9 cellular contexts compared by ENCODE assay signal in genomic region chr4:56410247-56410646, GRCh38. TPM values are rescaled to one million over a fixed set of nuclear protein-coding genes. Genes with fewer than 3 reads are reported as not detected.
A peak's percentile ranks its signal among the peaks of the same experiment; 100 is the strongest.
DNase-seq lines count a peak whose midpoint lies in the region; ATAC-seq and TF ChIP-seq lines count a peak whose summit lies in the region.
"Had no signal": no experiment of that assay in that cellular context is flagged by ENCODE, and none has a peak within 500 bp of the region (broad histone marks: within the 10 kb centered on the region; RNA-seq: fewer than 3 reads in every experiment).

No MANE protein-coding gene starts in this region.

- H3K27ac ChIP-seq in vagina, result peak overlapping the region; percentile 28

- no peaks in the 10 kb centered on the region for H3K9me3 ChIP-seq in MG63
- no peaks in the 10 kb centered on the region for H3K9me3 ChIP-seq in vagina

- ATAC-seq in HG02571 (IDR thresholded peaks at IDR 0.05; ENCODE audit: unreplicated experiment), result no peak

- intact Hi-C loops in vagina (cut with DNase I), result no loop called here

- H3K4me3 ChIP-seq in MG63, result no peak overlapping the region
- peak overlapping the region; percentile 27 for H3K4me3 ChIP-seq in epithelial cell of esophagus (ENCODE audit: low read length)
- H3K4me3 ChIP-seq in vagina, result peak overlapping the region in 1 of 2 donors; percentile 14

- TF ChIP-seq CTCF in epithelial cell of esophagus (IDR thresholded peaks at IDR 0.05; ENCODE audit: insufficient read depth, low read depth, low read length, missing control alignments) (no peak), vagina (IDR thresholded peaks at IDR 0.05) (no peak), GM20000 (IDR thresholded peaks at IDR 0.05; ENCODE audit: extremely low read depth, missing control alignments) (no peak)

- peak; percentile 78 for DNase-seq in DMS79 (lab: John Stamatoyannopoulos, UW)
- peak; percentile 50 for DNase-seq in MG63
- peak; percentile 88 for DNase-seq in SK-MEL-5 (ENCODE audit: low read depth, low spot score)
- peak; percentile 97 for DNase-seq in epithelial cell of esophagus (ENCODE audit: low read depth)
- peak; percentile 78 for DNase-seq in middle frontal gyrus (ENCODE audit: extremely low spot score, low spot score)
- no peak for DNase-seq in vagina (ENCODE audit: extremely low spot score in 2 of 2)
- no peak for DNase-seq in GM20000 (ENCODE audit: low spot score)
- DNase-seq: naive B cell had no signal

- peaks cover 14% of the 10 kb centered on the region for H3K4me1 ChIP-seq in vagina

- H3K36me3 ChIP-seq in MG63 (peaks cover 18% of the 10 kb centered on the region), vagina (peaks cover 0 to 10% of the 10 kb centered on the region in 2 donors)

- in situ Hi-C loops in SK-MEL-5 (cut with HindIII; ENCODE audit: low pct_unique_long_range_greater_than_20kb, low sequenced_read_pairs), result no loop called here

- no peaks in the 10 kb centered on the region for H3K27me3 ChIP-seq in MG63
- no peaks in the 10 kb centered on the region for H3K27me3 ChIP-seq in vagina

- no peak for TF ChIP-seq POLR2A in vagina (IDR thresholded peaks at IDR 0.05)

RNA-seq across cellular contexts. Expression of gene AASDH, which starts 23.0 kb away (rescaled TPM):
- 4.8 TPM in 2 replicates for total RNA-seq in MG63 (2014; rRNA removed; shearing (Covaris generic); ENCODE audit: low replicate concordance)
- 11.1 and 15.7 TPM in 2 replicates for total RNA-seq in SK-MEL-5 (2014; rRNA removed; shearing (Covaris generic))
- 5.3 and 7.2 TPM in 2 replicates for polyA plus RNA-seq in SK-MEL-5 (2015; cell fraction: cytosol; rRNA removed)
- polyA plus RNA-seq in SK-MEL-5 (2015; cell fraction: nucleus; rRNA removed), result 29.3 and 34.2 TPM in 2 replicates
- 6.6 TPM for total RNA-seq in vagina

RNA-seq across cellular contexts. Expression of gene PPAT, which starts 25.2 kb away (rescaled TPM):
- 26.5 and 27.7 TPM in 2 replicates for total RNA-seq in MG63 (2014; rRNA removed; shearing (Covaris generic); ENCODE audit: low replicate concordance)
- total RNA-seq in SK-MEL-5 (2014; rRNA removed; shearing (Covaris generic)), result 29.1 and 30.6 TPM in 2 replicates
- 17.6 and 22.1 TPM in 2 replicates for polyA plus RNA-seq in SK-MEL-5 (2015; cell fraction: cytosol; rRNA removed)
- polyA plus RNA-seq in SK-MEL-5 (2015; cell fraction: nucleus; rRNA removed), result 27.2 and 28.7 TPM in 2 replicates
- total RNA-seq in vagina, result 3.7 TPM

RNA-seq across cellular contexts. Expression of gene PAICS, which starts 25.8 kb away (rescaled TPM):
- total RNA-seq in MG63 (2014; rRNA removed; shearing (Covaris generic); ENCODE audit: low replicate concordance), result 125 and 176 TPM in 2 replicates
- total RNA-seq in SK-MEL-5 (2014; rRNA removed; shearing (Covaris generic)), result 86.4 and 87.2 TPM in 2 replicates
- 136 and 188 TPM in 2 replicates for polyA plus RNA-seq in SK-MEL-5 (2015; cell fraction: cytosol; rRNA removed)
- polyA plus RNA-seq in SK-MEL-5 (2015; cell fraction: nucleus; rRNA removed), result 97.9 and 117 TPM in 2 replicates
- total RNA-seq in vagina, result 30.4 TPM

RNA-seq across cellular contexts. Expression of gene SRP72, which starts 57.2 kb away (rescaled TPM):
- 13.1 and 36.1 TPM in 2 replicates for total RNA-seq in MG63 (2014; rRNA removed; shearing (Covaris generic); ENCODE audit: low replicate concordance)
- total RNA-seq in SK-MEL-5 (2014; rRNA removed; shearing (Covaris generic)), result 57.5 and 61.0 TPM in 2 replicates
- 42.8 and 64.5 TPM in 2 replicates for polyA plus RNA-seq in SK-MEL-5 (2015; cell fraction: cytosol; rRNA removed)
- polyA plus RNA-seq in SK-MEL-5 (2015; cell fraction: nucleus; rRNA removed), result 54.0 and 56.6 TPM in 2 replicates
- total RNA-seq in vagina, result 57.5 TPM

Comparison
In these comparisons a context has a peak if more than half of its experiments do, and no peak if none do; other contexts are left out.
1. DNase-seq: peak in DMS79 (single experiment), MG63 (single experiment), SK-MEL-5 (single experiment), epithelial cell of esophagus (single experiment) and middle frontal gyrus (single experiment); none in vagina (0 of 2) and GM20000 (single experiment).